In genomic region chr3:40841131-40841530, GRCh38 we compare ENCODE assay signal across 20 cellular contexts.
"Had no signal": no experiment of that assay in that cellular context is flagged by ENCODE, and none has a peak within 500 bp of the region (broad histone marks: within the 10 kb centered on the region; RNA-seq: fewer than 3 reads in every experiment).

No MANE protein-coding gene starts in this region.

- H3K27ac ChIP-seq: HL-60, PC-9, Peyer's patch had no signal

- H3K4me3 ChIP-seq: MG63, PC-9, Peyer's patch had no signal

- H3K9me3 ChIP-seq: MG63, Peyer's patch, SK-N-SH had no signal

- H3K9ac ChIP-seq: SK-N-SH had no signal

- DNase-seq: KBM-7, MG63, NCI-H1092, NCI-H1105 treated with DMSO at 0.1 percent for 48 hours, NCI-H1417 treated with DMSO at 0.1 percent for 48 hours, NCI-H146, NCI-H1694 treated with DMSO at 0.1 percent for 48 hours, NCI-H1930, NCI-H2081, NCI-H2107, NCI-H2227 treated with DMSO at 0.1 percent for 48 hours, NCI-H524, NCI-H526 treated with DMSO at 0.1 percent for 48 hours, NCI-H748 treated with DMSO at 0.1 percent for 48 hours, PC-9, Peyer's patch, SHP77, SK-N-SH had no signal

- H3K4me1 ChIP-seq: Peyer's patch had no signal

- FAIRE-seq: HTR-8/SVneo had no signal

- H3K4me2 ChIP-seq: PC-9, SK-N-SH had no signal

- H3K27me3 ChIP-seq: MG63, Peyer's patch had no signal

- H2AFZ ChIP-seq: PC-9 had no signal

- H3K36me3 ChIP-seq: MG63, Peyer's patch had no signal
